ENCODE assay signal across 8 cellular contexts in the genomic region with DNA sequence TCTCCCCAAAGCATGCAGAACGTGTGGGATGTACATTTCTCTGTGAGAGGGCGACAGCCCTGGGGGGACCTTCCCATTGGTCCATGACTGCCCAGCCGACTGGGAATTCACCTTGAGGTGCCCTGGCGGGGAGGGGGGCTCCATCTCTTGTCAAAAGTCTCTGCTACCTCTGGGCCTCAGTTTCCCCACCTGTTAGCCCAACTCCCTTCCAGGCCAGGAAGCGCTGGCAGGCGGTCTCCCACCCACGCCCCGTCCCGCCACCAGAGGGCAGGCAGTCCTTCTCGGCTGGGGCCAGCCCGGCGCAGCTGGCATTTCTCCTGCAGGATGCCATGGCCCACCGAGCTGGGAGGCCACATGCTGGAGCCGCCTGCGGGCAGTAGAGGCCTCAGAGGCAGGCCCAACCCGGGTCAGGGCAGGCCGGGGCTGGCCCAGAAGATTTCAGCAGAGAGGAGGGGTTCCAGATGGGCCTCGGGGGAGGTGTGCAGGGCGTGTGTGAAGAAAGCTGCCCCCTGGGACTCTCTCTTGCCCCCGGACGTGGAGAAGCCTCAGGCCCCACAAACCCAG. TPM values are rescaled to one million over a fixed set of nuclear protein-coding genes. Genes with fewer than 3 reads are reported as not detected.
DNase-seq lines count a peak whose midpoint lies in the region; ATAC-seq and TF ChIP-seq lines count a peak whose summit lies in the region.

No MANE protein-coding gene starts in this region.

- H3K36me3 Mint-ChIP-seq in CD4-positive, alpha-beta T cell (ENCODE audit: low read depth): peaks cover 14% of the 10 kb centered on the region
- no peaks in the 10 kb centered on the region for H3K36me3 Mint-ChIP-seq in T-cell

- H3K4me3 ChIP-seq in HL-60 (replicated peaks; ENCODE audit: insufficient read depth, low read length): no peak overlapping the region
- no peak overlapping the region for H3K4me3 ChIP-seq in astrocyte of the spinal cord (ENCODE audit: low read depth, low read length)

- intact Hi-C loops in CD4-positive, alpha-beta T cell (cut with DNase I, micrococcal nuclease): loop anchor here (1.0 to 5.0 kb wide), 4 partner anchors 16 to 43 kb away; a partner anchor contains a TSS

- DNase-seq in CD4-positive, alpha-beta T cell: peak in 9 of 10 experiments; percentile 54 to 79 (median 69)
- peak in 1 of 2 experiments; percentile 65 for DNase-seq in HL-60 (ENCODE audit: low read depth in 1 of 2, low spot score in 1 of 2)
- peak in 32 of 34 experiments; percentile 42 to 80 (median 60) for DNase-seq in T-cell
- peak; percentile 42 for DNase-seq in astrocyte of the spinal cord (ENCODE audit: low read depth, low spot score)
- peak; percentile 78 for DNase-seq in hepatic stellate cell (ENCODE audit: low spot score)
- DNase-seq in stimulated activated CD4-positive, alpha-beta T cell treated with anti-CD3 and anti-CD28 coated beads, Interleukin-1b, Interleukin-23, amount 100 ng/mL, for 48 hours: peak; percentile 74
- no peak for DNase-seq in DMS79 (lab: John Stamatoyannopoulos, UW)

- peak overlapping the region; percentile 70 for H3K27ac ChIP-seq in CD4-positive, alpha-beta T cell (ENCODE audit: low read depth, low read length)
- H3K27ac ChIP-seq in HL-60 (replicated peaks): no peak overlapping the region

- H3K4me1 Mint-ChIP-seq in CD4-positive, alpha-beta T cell (ENCODE audit: low read depth): peaks cover 85% of the 10 kb centered on the region
- peaks cover 87 to 90% (median 89%) of the 10 kb centered on the region in 3 donors for H3K4me1 Mint-ChIP-seq in T-cell

- H3K4me3 Mint-ChIP-seq in CD4-positive, alpha-beta T cell: peak overlapping the region; percentile 96
- peak overlapping the region; percentile 21 to 91 (median 28) for H3K4me3 Mint-ChIP-seq in T-cell

- peak overlapping the region; percentile 100 for H3K27ac Mint-ChIP-seq in CD4-positive, alpha-beta T cell
- H3K27ac Mint-ChIP-seq in T-cell: peak overlapping the region; percentile 100

- H3K9me3 Mint-ChIP-seq in CD4-positive, alpha-beta T cell: no peaks in the 10 kb centered on the region
- no peaks in the 10 kb centered on the region for H3K9me3 Mint-ChIP-seq in T-cell

- peak; percentile 82 for TF ChIP-seq CTCF in CD4-positive, alpha-beta T cell (IDR thresholded peaks at IDR 0.05)
- TF ChIP-seq CTCF in HL-60 (IDR thresholded peaks at IDR 0.05; ENCODE audit: insufficient read depth, low read length): peak; percentile 67
- TF ChIP-seq CTCF in astrocyte of the spinal cord (IDR thresholded peaks at IDR 0.05; ENCODE audit: low read depth, low read length): peak; percentile 85

- H3K27me3 ChIP-seq in CD4-positive, alpha-beta T cell (ENCODE audit: control insufficient read depth, insufficient read depth, low read length): no peaks in the 10 kb centered on the region
- H3K27me3 ChIP-seq in HL-60 (ENCODE audit: insufficient read depth, poor library complexity, severe bottlenecking): no peaks in the 10 kb centered on the region

- POLR2A ChIA-PET in CD4-positive, alpha-beta T cell (lab: Charles Lee): interaction anchor here (1.1 to 8.9 kb wide), 5 partner anchors 8 to 270 kb away, joined by 4 to 157 read pairs (median 5); a partner anchor contains a TSS
- POLR2A ChIA-PET in T-cell (lab: Charles Lee): interaction anchor here in 1 of 2 donors (0.6 to 0.7 kb wide), 2 partner anchors 16 to 46 kb away, joined by 4 read pairs; a partner anchor contains a TSS

- in situ Hi-C loops in astrocyte of the spinal cord (cut with HindIII; ENCODE audit: low sequenced_read_pairs): no loop called here

- no peaks in the 10 kb centered on the region for H3K27me3 Mint-ChIP-seq in CD4-positive, alpha-beta T cell
- H3K27me3 Mint-ChIP-seq in T-cell: no peaks in the 10 kb centered on the region

- CTCF ChIA-PET in CD4-positive, alpha-beta T cell (lab: Charles Lee): interaction anchor here (0.8 to 3.3 kb wide), 11 partner anchors 11 to 270 kb away, joined by 3 to 16 read pairs (median 5); a partner anchor contains a TSS
- CTCF ChIA-PET in T-cell (lab: Charles Lee): interaction anchor here (0.6 to 1.9 kb wide), 5 partner anchors 8 to 32 kb away, joined by 3 to 6 read pairs (median 3); a partner anchor contains a TSS

- no peak for ATAC-seq in CD4-positive, alpha-beta T cell (ENCODE audit: poor library complexity)
- ATAC-seq in T-cell (replicated peaks in 1 of 4) (no peak), HG03196 (IDR thresholded peaks at IDR 0.05; ENCODE audit: unreplicated experiment) (no peak)

- H3K9me3 ChIP-seq in CD4-positive, alpha-beta T cell (ENCODE audit: control insufficient read depth, low read length): no peaks in the 10 kb centered on the region

RNA-seq across cellular contexts. Expression of a gene that starts 16.6 kb away (rescaled TPM):
- 100 to 1,000 TPM; 225 to 234 TPM for total RNA-seq in CD4-positive, alpha-beta T cell
- 100 to 1,000 TPM; 104 to 265 (median 135) TPM for total RNA-seq in T-cell

RNA-seq across cellular contexts. Expression of a gene that starts 27.3 kb away (rescaled TPM):
- total RNA-seq in CD4-positive, alpha-beta T cell: 100 to 1,000 TPM; 277 to 286 TPM
- total RNA-seq in T-cell: 100 to 1,000 TPM; 177 to 273 (median 194) TPM

RNA-seq across cellular contexts. Expression of a gene that starts 32.8 kb away (rescaled TPM):
- total RNA-seq in CD4-positive, alpha-beta T cell: 1 to 10 TPM; 2.1 to 3.1 TPM
- total RNA-seq in T-cell: 1 to 10 TPM; 1.3 to 5.1 (median 4.4) TPM

RNA-seq across cellular contexts. Expression of a gene that starts 58.3 kb away (rescaled TPM):
- not detected for total RNA-seq in CD4-positive, alpha-beta T cell
- total RNA-seq in T-cell: not detected
